In genomic region chr6:131901474-131901873, GRCh38 we compare ENCODE assay signal across 11 cellular contexts. TPM values are rescaled to one million over a fixed set of nuclear protein-coding genes. Genes with fewer than 3 reads are reported as not detected.
DNase-seq lines count a peak whose midpoint lies in the region; ATAC-seq, FAIRE-seq and TF ChIP-seq lines count a peak whose summit lies in the region.
"Not testable (repeated sequence)": the region's sequence is repeated elsewhere in the genome, so short reads cannot be mapped to it uniquely, and the experiment has no call there.
"Had no signal": no experiment of that assay in that cellular context is flagged by ENCODE, and none has a peak within 500 bp of the region (broad histone marks: within the 10 kb centered on the region; RNA-seq: fewer than 3 reads in every experiment).

No MANE protein-coding gene starts in this region.

- not testable (repeated sequence) for TF ChIP-seq RAD21 in H1 (IDR thresholded peaks at IDR 0.05 in 1 of 2, conservative IDR thresholded peaks at IDR 0.05 in 1 of 2; ENCODE audit: low read depth in 2 of 2, low read length in 2 of 2)

- H3K9me3 ChIP-seq in HUES48 (ENCODE audit: control insufficient read depth, insufficient read depth, low read length) (peaks cover 21% of the 10 kb centered on the region), HUES64 (ENCODE audit: insufficient read depth, low read depth, low read length) (peaks cover 26% of the 10 kb centered on the region), H1 (ENCODE audit: insufficient read depth in 2 of 2, low read depth in 1 of 2, low read length in 1 of 2) (peaks cover 24 to 29% of the 10 kb centered on the region in 2 experiments), iPS-18a (ENCODE audit: control insufficient read depth, low read depth, low read length) (peaks cover 17% of the 10 kb centered on the region)

- not testable (repeated sequence) for FAIRE-seq in H1 (lab: Jason Lieb, UNC)

- H3K4me3 ChIP-seq in GM23338 = peak overlapping the region; percentile 85
- H3K4me3 ChIP-seq in HUES48 (ENCODE audit: low read depth, low read length) = peak overlapping the region; percentile 65; the same call in 1 of the 2 replicates
- H3K4me3 ChIP-seq in HUES64 (ENCODE audit: low read length) = peak overlapping the region; percentile 60
- peak overlapping the region in 2 of 4 experiments; percentile 28 to 64; a peak in 4 of 8 replicates for H3K4me3 ChIP-seq in H1 (ENCODE audit: extremely low read depth in 1 of 4, insufficient read depth in 2 of 4, low read depth in 3 of 4, low read length in 4 of 4)
- peak overlapping the region; percentile 58 for H3K4me3 ChIP-seq in iPS-18a (ENCODE audit: low read length)

- POLR2A ChIA-PET in H1 (lab: Charles Lee; ENCODE audit: partially characterized antibody) = interaction anchor here (0.8 to 1.5 kb wide), 5 partner anchors 8 to 88 kb away, joined by 3 to 7 read pairs (median 3); no protein-coding TSS in a partner anchor

- not testable (repeated sequence) for H4K5ac ChIP-seq in H1 (ENCODE audit: insufficient read length, low read depth, low read length)

- 7% methylated on average over 4 of the region's 4 CpGs for WGBS in HUES64
- WGBS in H1 (ENCODE audit: extremely low coverage in 1 of 2, insufficient coverage in 1 of 2, insufficient read length in 1 of 2, insufficient replicate concordance in 2 of 2, low coverage in 1 of 2, low lambda C conversion rate in 2 of 2, missing lambda C conversion rate in 1 of 2), 2 experiments = 16% methylated on average over 3 of the region's 4 CpGs; no CpG with 5 or more reads in 1 of the 2 experiments

- not testable (repeated sequence) for H3K14ac ChIP-seq in H1 (ENCODE audit: insufficient read length)

- not testable (repeated sequence) for TF ChIP-seq EP300 in H1 (IDR thresholded peaks at IDR 0.05; ENCODE audit: borderline replicate concordance in 1 of 2, low read depth in 2 of 2, low read length in 2 of 2)

- H3K27ac Mint-ChIP-seq in GM23338 = peak overlapping the region; percentile 51
- H3K27ac Mint-ChIP-seq in endothelial cell (ENCODE audit: unreplicated experiment) = not testable (repeated sequence)

- H3K23me2 ChIP-seq in H1 (ENCODE audit: low read depth, low read length) = not testable (repeated sequence)

- H3K79me1 ChIP-seq in H1 (ENCODE audit: low read depth, low read length) = not testable (repeated sequence)

- peaks cover 92% of the 10 kb centered on the region for H3K36me3 Mint-ChIP-seq in GM23338 (ENCODE audit: low read depth)
- H3K36me3 Mint-ChIP-seq in endothelial cell (ENCODE audit: low read depth, unreplicated experiment) = not testable (repeated sequence)

- peaks cover 59% of the 10 kb centered on the region for H3K79me2 ChIP-seq in GM23338 (replicated peaks; ENCODE audit: insufficient read depth)
- peaks cover 0 to 31% of the 10 kb centered on the region in 2 experiments; a peak in 2 of 4 replicates for H3K79me2 ChIP-seq in H1 (ENCODE audit: control insufficient read depth in 1 of 2, insufficient read depth in 2 of 2, low read length in 2 of 2)

- H2BK120ac ChIP-seq in H1 (replicated peaks; ENCODE audit: low read depth, low read length) = not testable (repeated sequence)

- H2BK15ac ChIP-seq in H1 (ENCODE audit: low read length) = not testable (repeated sequence)

- H3K9me2 ChIP-seq in GM23338 (ENCODE audit: insufficient read depth) = not testable (repeated sequence)

- H3K36me3 ChIP-seq in GM23338 (ENCODE audit: insufficient read depth) (peaks cover 46% of the 10 kb centered on the region; the same call in 1 of the 2 replicates), H1 (ENCODE audit: control insufficient read depth in 2 of 4, insufficient read depth in 4 of 4, low read length in 3 of 4) (peaks cover 0 to 24% (median 8%) of the 10 kb centered on the region in 4 experiments; a peak in 3 of 8 replicates)
- not testable (repeated sequence) for H3K36me3 ChIP-seq in HUES48 (ENCODE audit: control insufficient read depth, insufficient read depth, low read length); HUES64 (ENCODE audit: insufficient read depth, low read length); iPS-18a (ENCODE audit: control insufficient read depth, low read depth, low read length)

- not testable (repeated sequence) for H3K27me3 ChIP-seq in GM23338 (ENCODE audit: insufficient read depth); HUES48 (ENCODE audit: control insufficient read depth, insufficient read depth, low read length); HUES64 (ENCODE audit: insufficient read depth, low read length); H1 (replicated peaks in 1 of 4; ENCODE audit: control insufficient read depth in 3 of 4, extremely low read depth in 1 of 4, insufficient read depth in 3 of 4, low read length in 3 of 4); iPS-18a (ENCODE audit: control insufficient read depth, insufficient read depth, low read length)

- 0 out of 3 replicates have a peak, but pooled peaks of 1 of the 2 experiments have one; percentile 8 for TF ChIP-seq POLR2A in H1 (IDR thresholded peaks at IDR 0.05; ENCODE audit: control extremely low read depth in 1 of 2, low read depth in 2 of 2, low read length in 2 of 2)

- peak overlapping the region; percentile 83; the same call in 1 of the 2 replicates for H2BK5ac ChIP-seq in H1 (ENCODE audit: low read depth, low read length)

- H3F3A ChIP-seq in GM23338 (replicated peaks; ENCODE audit: low read depth) = not testable (repeated sequence)

- not testable (repeated sequence) for H2BK20ac ChIP-seq in H1 (ENCODE audit: low read length)

- H3K27ac ChIP-seq in GM23338 (ENCODE audit: low read depth) (peak overlapping the region; percentile 96), HUES48 (ENCODE audit: low read depth, low read length) (peak overlapping the region; percentile 48), HUES64 (ENCODE audit: low read depth, low read length) (peak overlapping the region; percentile 91)
- not testable (repeated sequence) for H3K27ac ChIP-seq in H1 (ENCODE audit: low read depth, low read length); iPS-18a (ENCODE audit: low read length)

- CTCF ChIA-PET in H1 (lab: Charles Lee; ENCODE audit: partially characterized antibody) = interaction anchor here (1.1 to 1.2 kb wide), 2 partner anchors 8 to 84 kb away, joined by 3 read pairs; no protein-coding TSS in a partner anchor

- H4K20me1 ChIP-seq in GM23338 (replicated peaks; ENCODE audit: insufficient read depth); H1 (replicated peaks in 1 of 2; ENCODE audit: control insufficient read depth in 1 of 2, insufficient read depth in 2 of 2, low read length in 2 of 2): not testable (repeated sequence)

- ATAC-seq in GM23338 = not testable (repeated sequence)

- not testable (repeated sequence) for TF ChIP-seq CTCF in GM23338 (conservative IDR thresholded peaks at IDR 0.05; ENCODE audit: low read depth in 2 of 2); H1 (IDR thresholded peaks at IDR 0.05; ENCODE audit: control extremely low read depth in 1 of 3, insufficient read depth in 1 of 3, low read depth in 1 of 3, low read length in 3 of 3); endothelial cell (IDR thresholded peaks at IDR 0.05; ENCODE audit: unreplicated experiment)

- H3K4me2 ChIP-seq in GM23338 (peak overlapping the region; percentile 86), H1 (ENCODE audit: insufficient read depth in 1 of 2, low read depth in 2 of 2, low read length in 2 of 2) (peak overlapping the region; percentile 8 to 68; a peak in 2 of 4 replicates)

- H4K91ac ChIP-seq in H1 (replicated peaks; ENCODE audit: insufficient read length, low read length) = not testable (repeated sequence)

- H3K56ac ChIP-seq in H1 (replicated peaks; ENCODE audit: insufficient read length, low read depth, low read length) = not testable (repeated sequence)

- H3K9me3 Mint-ChIP-seq in GM23338 = peaks cover 60% of the 10 kb centered on the region
- H3K9me3 Mint-ChIP-seq in endothelial cell (ENCODE audit: unreplicated experiment) = not testable (repeated sequence)

- H2AK5ac ChIP-seq in H1 (ENCODE audit: low read depth, low read length) = not testable (repeated sequence)

- peak overlapping the region; percentile 44; the same call in 1 of the 2 replicates for H3K18ac ChIP-seq in H1 (ENCODE audit: extremely low read depth, low read length)

- H3K27me3 Mint-ChIP-seq in GM23338 (ENCODE audit: insufficient read depth, low read depth, poor library complexity) = peaks cover 12% of the 10 kb centered on the region
- H3K27me3 Mint-ChIP-seq in endothelial cell (ENCODE audit: unreplicated experiment) = not testable (repeated sequence)

- not testable (repeated sequence) for H3K23ac ChIP-seq in H1 (ENCODE audit: insufficient read length)

- peak overlapping the region; percentile 81 for H3K4me3 Mint-ChIP-seq in GM23338
- peak overlapping the region; percentile 77 for H3K4me3 Mint-ChIP-seq in endothelial cell (ENCODE audit: unreplicated experiment)

- H2BK12ac ChIP-seq in H1 (ENCODE audit: low read depth, low read length) = not testable (repeated sequence)

- not testable (repeated sequence) for H4K8ac ChIP-seq in H1 (ENCODE audit: extremely low read depth, insufficient read depth, low read length)

- DNase-seq in ELF-1 (ENCODE audit: low read depth, low spot score) (peak; percentile 16), GM23338 (ENCODE audit: low spot score) (peak; percentile 20)
- DNase-seq in H1 (ENCODE audit: low read depth in 1 of 2, low spot score in 2 of 2); endothelial cell (ENCODE audit: low spot score): not testable (repeated sequence)

- peaks cover 23% of the 10 kb centered on the region for H3K4me1 ChIP-seq in GM23338 (ENCODE audit: insufficient read depth)
- peaks cover 19% of the 10 kb centered on the region for H3K4me1 ChIP-seq in HUES48 (ENCODE audit: control insufficient read depth, insufficient read depth, low read length)
- not testable (repeated sequence) for H3K4me1 ChIP-seq in HUES64 (ENCODE audit: insufficient read depth, low read length); H1 (replicated peaks in 1 of 4; ENCODE audit: control insufficient read depth in 3 of 4, insufficient read depth in 4 of 4, low read length in 3 of 4)
- H3K4me1 ChIP-seq in iPS-18a (ENCODE audit: control insufficient read depth, low read depth, low read length) = peaks cover 16% of the 10 kb centered on the region

- not testable (repeated sequence) for H3K9ac ChIP-seq in HUES48 (ENCODE audit: low read depth, low read length); H1 (replicated peaks in 1 of 4; ENCODE audit: extremely low read depth in 1 of 4, low read depth in 3 of 4, low read length in 3 of 4)
- H3K9ac ChIP-seq in HUES64 (ENCODE audit: low read depth, low read length) = peak overlapping the region; percentile 15; the same call in 1 of the 2 replicates
- peak overlapping the region; percentile 52 for H3K9ac ChIP-seq in iPS-18a (ENCODE audit: low read length)

- not testable (repeated sequence) for H2AFZ ChIP-seq in GM23338; H1 (ENCODE audit: low read length)

- H3K4me1 Mint-ChIP-seq in GM23338 (peaks cover 38% of the 10 kb centered on the region), endothelial cell (ENCODE audit: unreplicated experiment) (peaks cover 29% of the 10 kb centered on the region)

- not testable (repeated sequence) for H3K4ac ChIP-seq in H1 (replicated peaks; ENCODE audit: insufficient read length, low read depth, low read length)

RNA-seq across cellular contexts. Expression of gene CCN2, which starts 49.7 kb away (rescaled TPM):
- 159 and 177 TPM in 2 replicates for total RNA-seq in GM23338 (2014; rRNA removed; shearing (Covaris generic))
- polyA plus RNA-seq in GM23338 (2016; fragmentation: Nextera tagmentation; extraction: Ambion mirVana) (113 and 128 TPM in 2 replicates), H1 (2011; rRNA removed) (25.0 and 47.5 TPM in 2 replicates)
- polyA plus RNA-seq in HUES64 (2013, experiment 1 of 2) = 58.0 TPM
- 66.7 TPM for polyA plus RNA-seq in HUES64 (2013, experiment 2 of 2)
- 105 and 107 TPM in 2 replicates for total RNA-seq in H1 (2021; fragmentation: NEBNext Ultra II Directional; extraction: Animal tissue kit (Norgen Biotek cat#: 25700))
- 41.2 TPM for polyA plus RNA-seq in H1 (2011; cell fraction: cytosol; rRNA removed)
- 63.0 TPM for polyA plus RNA-seq in H1 (2011; cell fraction: nucleus; rRNA removed)
- polyA plus RNA-seq in H1 (2012, experiment 1 of 2) = 45.9 to 78.2 TPM (median 57.8 TPM) in 4 replicates
- polyA plus RNA-seq in H1 (2012, experiment 2 of 2) = 40.3 TPM
- polyA plus RNA-seq in H1 (2013, experiment 1 of 2) = 74.6 TPM
- polyA plus RNA-seq in H1 (2013, experiment 2 of 2) = 92.4 TPM
- polyA minus RNA-seq in H1 (2011; rRNA and poly(A)+ RNA removed) = 15.8 and 28.5 TPM in 2 replicates
- polyA minus RNA-seq in H1 (2011; cell fraction: cytosol; rRNA and poly(A)+ RNA removed) = 40.0 TPM
- 69.8 TPM for polyA minus RNA-seq in H1 (2011; cell fraction: nucleus; rRNA and poly(A)+ RNA removed)
- total RNA-seq in endothelial cell (ENCODE audit: unreplicated experiment) = 12.0 TPM
- total RNA-seq: CD4-positive, alpha-beta memory T cell; CD4-positive, CD25-positive, alpha-beta regulatory T cell; CD8-positive, alpha-beta memory T cell had no signal
- polyA plus RNA-seq: CD14-positive monocyte; CD4-positive, alpha-beta memory T cell; CD4-positive, CD25-positive, alpha-beta regulatory T cell; CD8-positive, alpha-beta memory T cell had no signal
